22 cellular contexts compared by ENCODE assay signal in the genomic region with DNA sequence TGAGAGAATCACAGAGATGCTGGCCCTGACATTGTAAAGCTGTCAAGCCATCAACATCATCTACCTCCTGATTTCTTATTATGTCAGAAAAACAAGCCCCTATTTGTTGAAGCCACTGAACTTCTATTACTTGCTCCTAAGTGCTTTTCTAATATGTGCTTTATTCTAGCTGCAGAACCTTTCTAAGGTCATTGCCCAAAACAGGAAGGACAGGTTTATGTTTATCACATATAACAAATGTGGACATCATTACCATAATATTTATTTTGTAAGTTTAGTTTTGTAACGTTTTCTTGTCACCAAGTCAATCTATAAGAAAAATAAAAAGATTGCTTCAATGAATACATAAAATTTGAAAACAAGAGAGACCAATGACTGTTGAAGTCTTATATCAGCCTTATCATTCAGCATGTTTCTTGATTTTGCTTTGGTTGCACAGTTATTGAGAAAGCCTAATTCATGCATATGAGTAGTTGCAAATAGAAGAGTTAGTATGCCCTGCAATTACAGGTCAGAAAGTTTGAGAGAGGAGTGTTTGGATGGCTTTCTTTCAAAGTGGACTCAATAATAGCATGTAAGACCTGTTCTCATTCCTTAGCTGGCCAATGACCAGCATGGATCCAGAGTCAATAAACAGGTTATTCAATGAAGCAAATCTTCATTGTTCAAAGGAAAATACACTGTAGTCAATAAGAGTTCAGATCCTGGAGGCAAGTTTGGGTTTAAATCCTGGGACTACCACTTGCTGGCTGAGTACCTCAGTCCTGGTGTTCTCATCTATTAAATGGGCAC.
A peak's percentile ranks its signal among the peaks of the same experiment; 100 is the strongest.
DNase-seq lines count a peak whose midpoint lies in the region; TF ChIP-seq lines count a peak whose summit lies in the region.
"Had no signal": no experiment of that assay in that cellular context is flagged by ENCODE, and none has a peak within 500 bp of the region (broad histone marks: within the 10 kb centered on the region; RNA-seq: fewer than 3 reads in every experiment).

No MANE protein-coding gene starts in this region.

- H3K27ac ChIP-seq in HEK293 (ENCODE audit: extremely low read depth, low read depth, low read length) (no peak overlapping the region), VCaP (peak overlapping the region; percentile 42)

- H3K36me3 ChIP-seq in HEK293 (ENCODE audit: control insufficient read depth in 2 of 2, insufficient read depth in 1 of 2, low read length in 2 of 2): no peaks in the 10 kb centered on the region
- H3K36me3 ChIP-seq: BE2C had no signal

- intact Hi-C loops in cardiac septum (cut with DNase I): no loop called here

- no peaks in the 10 kb centered on the region for H3K4me1 ChIP-seq in HEK293 (ENCODE audit: control insufficient read depth, insufficient read depth, low read length)
- H3K4me1 ChIP-seq: BE2C had no signal

- H3K9me3 ChIP-seq in HEK293 (ENCODE audit: control insufficient read depth, insufficient read depth, low read depth, low read length): no peaks in the 10 kb centered on the region
- H3K9me3 ChIP-seq: BE2C had no signal

- TF ChIP-seq CTCF in HEK293 (tag by site-specific recombination; IDR thresholded peaks at IDR 0.05): no peak
- TF ChIP-seq CTCF in VCaP (conservative IDR thresholded peaks at IDR 0.05): no peak

- POLR2A ChIA-PET in HEK293 (lab: Yijun Ruan, JAX): no interaction called here

- no peak overlapping the region for H3K4me3 ChIP-seq in HEK293 (ENCODE audit: low read depth, low read length)
- H3K4me3 ChIP-seq: GM12878 had no signal

- peak; percentile 10 for DNase-seq in DMS53 (lab: John Stamatoyannopoulos, UW)
- DNase-seq in DMS53 treated with DMSO at 0.1 percent for 48 hours (lab: John Stamatoyannopoulos, UW; ENCODE audit: unreplicated experiment): no peak
- no peak for DNase-seq in activated T-cell treated with anti-CD3 and anti-CD28 coated beads for 4 hours
- DNase-seq in cardiac septum (ENCODE audit: low spot score): no peak
- DNase-seq in NOMO-1 treated with DMSO at 0.1 percent for 48 hours (lab: John Stamatoyannopoulos, UW; ENCODE audit: unreplicated experiment): no peak
- DNase-seq: 8988T, ACHN, BE2C, COR-L47, DMS79, EL, GDM1, Karpas-422, NCI-H1092 treated with DMSO at 0.1 percent for 48 hours, NCI-H1436, NCI-H187, NCI-H2081 treated with DMSO at 0.1 percent for 48 hours, NCI-H2171 treated with DMSO at 0.1 percent for 48 hours, OCI-M1 had no signal

- CTCF ChIA-PET in HEK293 (lab: Yijun Ruan, JAX): interaction anchor here (1.3 kb wide), 1 partner anchor 165 kb away, joined by 3 read pairs; no protein-coding TSS in a partner anchor

TF ChIP-seq in HEK293, 187 proteins besides CTCF, POLR2A, EP300 and RAD21:
- TF ChIP-seq ZNF341 (tag by site-specific recombination; IDR thresholded peaks at IDR 0.05; ENCODE audit: low read depth) (no peak), TRIM28 (IDR thresholded peaks at IDR 0.05; ENCODE audit: borderline replicate concordance, low read length) (0 out of 2 replicates have a peak, but pooled peaks have one; percentile 39)
TF ChIP-seq in HEK293: peak in this region for 1.
